ENCODE assay signal across 8 cellular contexts in the genomic region with DNA sequence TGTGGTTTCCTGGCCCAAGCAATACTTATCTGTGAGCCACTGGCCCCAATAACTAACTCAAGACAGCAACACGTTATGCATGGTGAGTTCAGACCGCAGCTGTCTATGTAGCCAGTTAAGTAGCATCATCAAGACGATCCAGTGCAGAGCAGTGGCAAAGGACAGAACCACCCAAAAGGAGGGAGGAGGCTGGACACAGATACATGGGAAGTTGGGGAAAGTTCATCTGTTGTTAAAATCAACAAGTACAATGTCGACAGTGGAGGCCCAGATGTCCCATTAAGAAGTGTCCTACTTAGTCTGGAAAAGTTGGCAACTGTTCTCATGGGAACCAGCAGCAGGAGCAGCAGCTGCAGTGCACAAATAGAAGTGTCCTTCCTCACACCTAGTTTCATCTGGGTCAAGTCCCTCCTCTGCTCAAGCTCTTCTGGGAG.
A peak's percentile ranks its signal among the peaks of the same experiment; 100 is the strongest.
DNase-seq lines count a peak whose midpoint lies in the region; ATAC-seq lines count a peak whose summit lies in the region.

No MANE protein-coding gene starts in this region.

- peak; percentile 6 for DNase-seq in MV-4-11 (lab: John Stamatoyannopoulos, UW)
- no peak for DNase-seq in sciatic nerve (ENCODE audit: low spot score)
- DNase-seq in SK-N-DZ (ENCODE audit: low spot score): no peak
- DNase-seq in hippocampal formation (lab: John Stamatoyannopoulos, UW): no peak
- no peak for DNase-seq in NCI-H146 (lab: John Stamatoyannopoulos, UW)
- DNase-seq in G401 (ENCODE audit: low spot score): no peak

- intact Hi-C loops in sciatic nerve (cut with DNase I): no loop called here

- in situ Hi-C loops in G401 (cut with HindIII; ENCODE audit: low sequenced_read_pairs): no loop called here

- ATAC-seq in GM19035 (IDR thresholded peaks at IDR 0.05; ENCODE audit: unreplicated experiment) (peak; percentile 67), HG02623 (IDR thresholded peaks at IDR 0.05; ENCODE audit: unreplicated experiment) (peak; percentile 72), sciatic nerve (peak; percentile 62)
